In the genomic region with DNA sequence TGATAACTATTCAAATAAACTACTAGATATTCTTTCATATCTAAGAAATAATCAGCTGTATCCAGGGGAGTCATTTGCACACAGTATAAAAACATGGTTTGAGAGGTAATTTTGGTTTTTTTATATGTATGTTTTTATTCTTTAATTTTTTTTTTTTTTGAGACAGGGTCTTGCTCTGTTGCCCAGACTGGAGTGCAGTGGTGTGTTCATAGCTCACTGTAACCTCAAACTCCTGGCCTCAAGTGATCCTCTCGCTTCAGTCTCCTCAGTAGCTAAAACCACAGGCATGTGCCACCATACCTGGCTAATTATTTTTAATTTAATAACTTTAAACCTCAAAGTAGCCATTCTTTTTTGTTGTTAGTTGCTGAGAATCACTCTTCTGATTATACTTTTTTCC, we compare ENCODE assay signal across 13 cellular contexts. TPM values are rescaled to one million over a fixed set of nuclear protein-coding genes. Genes with fewer than 3 reads are reported as not detected.
DNase-seq lines count a peak whose midpoint lies in the region; ATAC-seq and TF ChIP-seq lines count a peak whose summit lies in the region.
"Had no signal": no experiment of that assay in that cellular context is flagged by ENCODE, and none has a peak within 500 bp of the region (broad histone marks: within the 10 kb centered on the region; RNA-seq: fewer than 3 reads in every experiment).

No MANE protein-coding gene starts in this region.

- H4K5ac ChIP-seq in IMR-90 (ENCODE audit: low read depth, low read length), result no peak overlapping the region

- no peak for ATAC-seq in IMR-90 (ENCODE audit: low read depth)
- no peak for ATAC-seq in HG02981 (IDR thresholded peaks at IDR 0.05; ENCODE audit: unreplicated experiment)
- ATAC-seq in HG02884 (IDR thresholded peaks at IDR 0.05; ENCODE audit: unreplicated experiment), result no peak
- ATAC-seq: gastroesophageal sphincter, left cardiac atrium had no signal

- H2AFZ ChIP-seq in IMR-90 (replicated peaks; ENCODE audit: low read length, poor library complexity) (no peak overlapping the region), mesenchymal stem cell (ENCODE audit: low read depth, low read length) (no peak overlapping the region)

- H3K9ac ChIP-seq in BLaER1 treated with 17β-estradiol and CSF1 and Interleukin-3, amounts not matched to agents 10 nM and 100 nM, result peak overlapping the region in 8 of 11 experiments; percentile 86 to 99 (median 96); a peak in 12 of 22 replicates
- H3K9ac ChIP-seq in IMR-90 (ENCODE audit: low read depth, low read length) (no peak overlapping the region), mesenchymal stem cell (ENCODE audit: low read length) (peak overlapping the region; percentile 94)

- TF ChIP-seq CTCF in IMR-90 (conservative IDR thresholded peaks at IDR 0.05; ENCODE audit: low read depth, low read length) (no peak), coronary artery (IDR thresholded peaks at IDR 0.05) (no peak)

- CTCF ChIA-PET in IMR-90 (lab: Yijun Ruan, JAX), result interaction anchor here (0.6 kb wide), 1 partner anchor 542 kb away, joined by 3 read pairs; no protein-coding TSS in a partner anchor

- TF ChIP-seq RAD21 in IMR-90 (IDR thresholded peaks at IDR 0.05; ENCODE audit: low read length), result no peak

- no peak overlapping the region for H2BK5ac ChIP-seq in IMR-90 (ENCODE audit: low read depth, low read length, poor library complexity, severe bottlenecking)
- H2BK5ac ChIP-seq in mesenchymal stem cell (ENCODE audit: low read depth, low read length, poor library complexity, severe bottlenecking), result no peak overlapping the region

- H3K27ac ChIP-seq in BLaER1 treated with 17β-estradiol and CSF1 and Interleukin-3, amounts not matched to agents 10 nM and 100 nM, result peak overlapping the region in 8 of 11 experiments; percentile 93 to 100 (median 98); a peak in 12 of 22 replicates
- H3K27ac ChIP-seq in IMR-90 (ENCODE audit: insufficient read depth, low read length) (no peak overlapping the region), mesenchymal stem cell (ENCODE audit: low read length, poor library complexity, severe bottlenecking) (no peak overlapping the region), coronary artery (no peak overlapping the region)

- peaks cover 51% of the 10 kb centered on the region for H3K4me1 Mint-ChIP-seq in activated naive CD8-positive, alpha-beta T cell treated with anti-CD3 and anti-CD28 coated beads for 36 hours

- in situ Hi-C loops in IMR-90 (cut with MboI; ENCODE audit: low sequenced_read_pairs), result no loop called here

- H3K56ac ChIP-seq in IMR-90 (ENCODE audit: extremely low read depth, insufficient read depth, low read length), result no peak overlapping the region

- H3K23ac ChIP-seq in IMR-90 (ENCODE audit: low read depth, low read length) (peak overlapping the region; percentile 56; the same call in 1 of the 2 replicates), mesenchymal stem cell (ENCODE audit: low read length in 2 of 2) (no peak overlapping the region)

- H3K4me2 ChIP-seq in BLaER1 treated with 17β-estradiol and CSF1 and Interleukin-3, amounts not matched to agents 10 nM and 100 nM, result peak overlapping the region; percentile 81 to 98 (median 90)
- H3K4me2 ChIP-seq in IMR-90 (ENCODE audit: low read depth, low read length) (no peak overlapping the region), mesenchymal stem cell (ENCODE audit: low read length, poor library complexity, severe bottlenecking) (no peak overlapping the region)

- H3K4ac ChIP-seq in IMR-90 (ENCODE audit: low read depth, low read length), result no peak overlapping the region
- no peak overlapping the region for H3K4ac ChIP-seq in mesenchymal stem cell (ENCODE audit: low read depth in 1 of 2, low read length in 2 of 2)

- no peaks in the 10 kb centered on the region for H3K9me3 Mint-ChIP-seq in activated naive CD8-positive, alpha-beta T cell treated with anti-CD3 and anti-CD28 coated beads for 36 hours

- H3K4me1 ChIP-seq in BLaER1 treated with 17β-estradiol and CSF1 and Interleukin-3, amounts not matched to agents 10 nM and 100 nM, result peaks cover 39 to 56% (median 48%) of the 10 kb centered on the region in 10 experiments
- peaks cover 5% of the 10 kb centered on the region for H3K4me1 ChIP-seq in IMR-90 (ENCODE audit: control insufficient read depth, insufficient read depth, low read length)
- peaks cover 6% of the 10 kb centered on the region for H3K4me1 ChIP-seq in mesenchymal stem cell (ENCODE audit: control insufficient read depth, insufficient read depth, low read depth, low read length)

- H4K20me1 ChIP-seq in BLaER1 treated with 17β-estradiol and CSF1 and Interleukin-3, amounts not matched to agents 10 nM and 100 nM, result no peaks in the 10 kb centered on the region
- no peaks in the 10 kb centered on the region for H4K20me1 ChIP-seq in IMR-90 (ENCODE audit: insufficient read depth, low read length)

- H3K27me3 ChIP-seq in BLaER1 treated with 17β-estradiol and CSF1 and Interleukin-3, amounts not matched to agents 10 nM and 100 nM, result no peaks in the 10 kb centered on the region
- H3K27me3 ChIP-seq in IMR-90 (ENCODE audit: control insufficient read depth, insufficient read depth, low read length) (no peaks in the 10 kb centered on the region), mesenchymal stem cell (ENCODE audit: control insufficient read depth in 1 of 2, insufficient read depth in 1 of 2, low read length in 2 of 2) (no peaks in the 10 kb centered on the region)
- H3K27me3 ChIP-seq: gastroesophageal sphincter had no signal

- BruUV-seq in IMR-90 (replicated peaks; lab: Mats Ljungman, UMichigan), result no TSS peak

- peak overlapping the region; percentile 87 for H3K4me3 Mint-ChIP-seq in activated naive CD8-positive, alpha-beta T cell treated with anti-CD3 and anti-CD28 coated beads for 36 hours

- no CpG with 5 or more reads among the region's 1 CpG for WGBS in IMR-90 (ENCODE audit: extremely low coverage in 2 of 2, insufficient read length in 1 of 2), 2 experiments
- 89% methylated on average over 1 of the region's 1 CpG for WGBS in mesenchymal stem cell

- H4K91ac ChIP-seq in IMR-90 (ENCODE audit: insufficient read depth, low read depth, low read length) (no peak overlapping the region), mesenchymal stem cell (ENCODE audit: low read length) (no peak overlapping the region)

- POLR2A ChIA-PET in IMR-90 (lab: Charles Lee; ENCODE audit: unreplicated experiment), result interaction anchor here (0.6 kb wide), 1 partner anchor 280 kb away, joined by 7 read pairs; the partner anchor contains the start of gene NFKBIA

- TF ChIP-seq POLR2A in IMR-90 (IDR thresholded peaks at IDR 0.05; ENCODE audit: low read depth, low read length), result no peak

- H3K27ac Mint-ChIP-seq in activated naive CD8-positive, alpha-beta T cell treated with anti-CD3 and anti-CD28 coated beads for 36 hours, result no peak overlapping the region

- H2BK15ac ChIP-seq in IMR-90 (ENCODE audit: low read depth, low read length), result no peak overlapping the region
- H2BK15ac ChIP-seq in mesenchymal stem cell (ENCODE audit: low read depth, poor library complexity, severe bottlenecking), result no peak overlapping the region

- intact Hi-C loops in IMR-90 (cut with micrococcal nuclease), result no loop called here

- H3K9me1 ChIP-seq in IMR-90 (ENCODE audit: insufficient read depth, low read length), result 0 out of 2 replicates have a peak, but pooled peaks cover 3% of the 10 kb centered on the region

- H2BK20ac ChIP-seq in IMR-90 (ENCODE audit: low read depth, low read length), result no peak overlapping the region

- peaks cover 25 to 56% of the 10 kb centered on the region in 2 experiments for H3K79me1 ChIP-seq in IMR-90 (ENCODE audit: low read depth in 1 of 2, low read length in 2 of 2)
- peaks cover 29% of the 10 kb centered on the region for H3K79me1 ChIP-seq in mesenchymal stem cell (replicated peaks; ENCODE audit: low read length, poor library complexity, severe bottlenecking)

- peaks cover 34 to 55% (median 45%) of the 10 kb centered on the region in 11 experiments for H3K36me3 ChIP-seq in BLaER1 treated with 17β-estradiol and CSF1 and Interleukin-3, amounts not matched to agents 10 nM and 100 nM
- H3K36me3 ChIP-seq in IMR-90 (ENCODE audit: control insufficient read depth, insufficient read depth, low read length), result peaks cover 6% of the 10 kb centered on the region
- peaks cover 10 to 21% of the 10 kb centered on the region in 2 experiments for H3K36me3 ChIP-seq in mesenchymal stem cell (ENCODE audit: control insufficient read depth in 1 of 2, insufficient read depth in 2 of 2, low read depth in 1 of 2, low read length in 2 of 2)

- no peaks in the 10 kb centered on the region for H3K27me3 Mint-ChIP-seq in activated naive CD8-positive, alpha-beta T cell treated with anti-CD3 and anti-CD28 coated beads for 36 hours

- DNase-seq in IMR-90 (no peak), mesenchymal stem cell (no peak), coronary artery (ENCODE audit: low spot score) (no peak)
- DNase-seq in activated naive CD8-positive, alpha-beta T cell treated with anti-CD3 and anti-CD28 coated beads for 36 hours, result no peak
- DNase-seq in activated CD4-positive, CD25-positive, alpha-beta regulatory T cell (lab: John Stamatoyannopoulos, UW), result no peak
- DNase-seq: activated effector memory CD4-positive, alpha-beta T cell treated with Interleukin-2 at 50 U/mL for 16 hours; dermis blood vessel endothelial cell; left cardiac atrium; NCI-H2029 treated with DMSO at 0.1 percent for 48 hours had no signal

- dilution Hi-C loops in IMR-90 (cut with HindIII; ENCODE audit: low sequenced_read_pairs, unreplicated experiment), result no loop called here

- no peak overlapping the region for H2AK5ac ChIP-seq in IMR-90 (ENCODE audit: low read depth, low read length)
- no peak overlapping the region for H2AK5ac ChIP-seq in mesenchymal stem cell (ENCODE audit: low read length, severe bottlenecking)

- no peak overlapping the region for H2BK12ac ChIP-seq in mesenchymal stem cell (ENCODE audit: low read length in 2 of 2)

- peak overlapping the region; percentile 64 to 90 (median 77); a peak in 18 of 20 replicates for H3K4me3 ChIP-seq in BLaER1 treated with 17β-estradiol and CSF1 and Interleukin-3, amounts not matched to agents 10 nM and 100 nM
- H3K4me3 ChIP-seq in IMR-90 (ENCODE audit: insufficient read depth, low read depth, low read length) (no peak overlapping the region), mesenchymal stem cell (ENCODE audit: insufficient read depth in 1 of 2, low read depth in 1 of 2, low read length in 2 of 2) (peak overlapping the region in 1 of 2 experiments; percentile 97), coronary artery (no peak overlapping the region)

- no peak overlapping the region for H3K14ac ChIP-seq in IMR-90 (replicated peaks; ENCODE audit: low read depth, low read length)
- no peak overlapping the region for H3K14ac ChIP-seq in mesenchymal stem cell (ENCODE audit: low read length in 2 of 2)

- H4K8ac ChIP-seq in IMR-90 (ENCODE audit: low read depth in 2 of 2, low read length in 2 of 2), result no peak overlapping the region
- H4K8ac ChIP-seq in mesenchymal stem cell (ENCODE audit: low read length), result no peak overlapping the region

- H3K36me3 Mint-ChIP-seq in activated naive CD8-positive, alpha-beta T cell treated with anti-CD3 and anti-CD28 coated beads for 36 hours, result peaks cover 32% of the 10 kb centered on the region

- H3K9me3 ChIP-seq in BLaER1 treated with 17β-estradiol and CSF1 and Interleukin-3, amounts not matched to agents 10 nM and 100 nM (replicated peaks in 1 of 11), result no peaks in the 10 kb centered on the region; a peak in 3 of 22 replicates
- H3K9me3 ChIP-seq in IMR-90 (ENCODE audit: control insufficient read depth, insufficient read depth, low read length) (no peaks in the 10 kb centered on the region), mesenchymal stem cell (ENCODE audit: control insufficient read depth, low read length) (no peaks in the 10 kb centered on the region)
- H3K9me3 ChIP-seq: gastroesophageal sphincter had no signal

- H2BK120ac ChIP-seq in IMR-90 (ENCODE audit: low read depth, low read length), result no peak overlapping the region
- H2BK120ac ChIP-seq in mesenchymal stem cell (ENCODE audit: low read depth, low read length), result no peak overlapping the region

- no peak overlapping the region for H2AK9ac ChIP-seq in IMR-90 (replicated peaks; ENCODE audit: low read depth, low read length, poor library complexity)

- H3K18ac ChIP-seq in IMR-90 (ENCODE audit: low read depth, low read length) (no peak overlapping the region), mesenchymal stem cell (ENCODE audit: low read depth in 1 of 2, low read length in 2 of 2) (no peak overlapping the region)

RNA-seq across cellular contexts. Expression of gene PRORP, which starts 1.8 kb away (rescaled TPM):
- total RNA-seq in IMR-90 (2012; rRNA removed), result 41.1 and 50.5 TPM in 2 replicates
- polyA plus RNA-seq in IMR-90 (2012; rRNA removed), result 18.0 and 19.2 TPM in 2 replicates
- polyA plus RNA-seq in IMR-90 (2012; cell fraction: cytosol; rRNA removed), result 7.0 and 14.9 TPM in 2 replicates
- polyA plus RNA-seq in IMR-90 (2012; cell fraction: nucleus; rRNA removed; ENCODE audit: low replicate concordance), result 12.4 and 42.4 TPM in 2 replicates
- total RNA-seq in activated naive CD8-positive, alpha-beta T cell treated with anti-CD3 and anti-CD28 coated beads for 36 hours, result 10 to 100 TPM; 33.6 to 38.0 TPM
- 22.6 TPM for polyA plus RNA-seq in mesenchymal stem cell (2013, experiment 1 of 2)
- 23.4 TPM for polyA plus RNA-seq in mesenchymal stem cell (2013, experiment 2 of 2)

RNA-seq across cellular contexts. Expression of gene PPP2R3C, which starts 2.3 kb away (rescaled TPM):
- 17.0 and 31.1 TPM in 2 replicates for total RNA-seq in IMR-90 (2012; rRNA removed)
- 13.0 and 15.9 TPM in 2 replicates for polyA plus RNA-seq in IMR-90 (2012; rRNA removed)
- 2.2 and 3.3 TPM in 2 replicates for polyA plus RNA-seq in IMR-90 (2012; cell fraction: cytosol; rRNA removed)
- polyA plus RNA-seq in IMR-90 (2012; cell fraction: nucleus; rRNA removed; ENCODE audit: low replicate concordance), result 1.8 and 10.6 TPM in 2 replicates
- 10 to 100 TPM; 36.3 to 42.4 TPM for total RNA-seq in activated naive CD8-positive, alpha-beta T cell treated with anti-CD3 and anti-CD28 coated beads for 36 hours
- 52.4 TPM for polyA plus RNA-seq in mesenchymal stem cell (2013, experiment 1 of 2)
- 53.0 TPM for polyA plus RNA-seq in mesenchymal stem cell (2013, experiment 2 of 2)

Comparison
In these comparisons a context has a peak if more than half of its experiments do, and no peak if none do; other contexts are left out.
1. H3K27ac ChIP-seq: peak in BLaER1 treated with 17β-estradiol and CSF1 and Interleukin-3, amounts not matched to agents 10 nM and 100 nM (8 of 11); none in IMR-90 (single experiment), mesenchymal stem cell (single experiment) and coronary artery (0 of 2).
2. H3K4me2 ChIP-seq: peak in BLaER1 treated with 17β-estradiol and CSF1 and Interleukin-3, amounts not matched to agents 10 nM and 100 nM (11 of 11); none in IMR-90 (single experiment) and mesenchymal stem cell (single experiment).
3. H3K4me3 ChIP-seq: peak in BLaER1 treated with 17β-estradiol and CSF1 and Interleukin-3, amounts not matched to agents 10 nM and 100 nM (10 of 10); none in IMR-90 (single experiment) and coronary artery (single experiment).